In the genomic region with DNA sequence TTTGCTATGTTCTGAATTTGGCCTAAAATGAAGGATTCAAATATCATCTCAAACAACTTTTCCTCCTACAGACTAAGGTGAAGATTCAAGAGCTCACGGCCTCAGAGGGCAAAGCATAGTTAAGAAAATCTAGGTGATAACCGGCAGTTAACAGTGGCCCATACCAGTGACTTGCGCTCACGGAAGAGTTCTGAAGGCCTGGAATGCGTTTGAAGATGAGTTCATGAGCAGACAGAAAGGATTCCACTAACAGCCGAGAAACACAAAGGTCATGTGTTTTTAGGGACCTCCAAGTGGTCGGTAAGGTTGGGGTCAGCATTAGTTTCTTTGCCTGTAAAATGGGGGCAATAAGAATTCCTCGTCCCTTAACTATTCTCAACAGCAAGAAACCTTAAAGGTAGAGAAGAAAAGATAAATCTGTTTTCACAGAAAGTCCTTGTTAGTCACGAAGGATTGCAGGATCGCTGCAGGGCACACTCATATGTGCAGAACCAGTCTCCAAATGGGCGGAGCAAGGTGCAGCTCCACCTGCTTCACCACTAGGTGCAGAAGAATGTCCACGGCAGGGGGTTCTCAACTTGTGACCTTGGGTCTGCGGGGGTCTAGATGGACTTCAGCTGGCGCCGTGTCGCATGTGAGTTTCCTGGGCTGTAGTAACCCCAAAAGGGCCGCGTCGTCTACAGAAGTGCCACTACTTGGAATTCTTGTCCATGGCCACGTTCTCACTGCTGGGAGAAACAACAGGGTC, we compare ENCODE assay signal across 8 cellular contexts. TPM values are rescaled to one million over a fixed set of nuclear protein-coding genes. Genes with fewer than 3 reads are reported as not detected.
DNase-seq lines count a peak whose midpoint lies in the region; ATAC-seq and TF ChIP-seq lines count a peak whose summit lies in the region.

No MANE protein-coding gene starts in this region.

- peak overlapping the region; percentile 85 for H2AFZ ChIP-seq in SU-DHL-6 (ENCODE audit: low read depth, low read length, severe bottlenecking)

- TF ChIP-seq RAD21 in liver (IDR thresholded peaks at IDR 0.05): no peak

- peaks cover 3 to 31% (median 17%) of the 10 kb centered on the region in 4 donors for H3K4me1 ChIP-seq in liver (ENCODE audit: control insufficient read depth in 4 of 4, insufficient read depth in 4 of 4, low read length in 3 of 4)

- peak; percentile 40 for DNase-seq in NK-92 treated with Interleukin-12 subunit alpha and Interleukin-12 subunit beta, amount 100 ng/mL, for 24 hours (lab: John Stamatoyannopoulos, UW)
- DNase-seq in NK-92 (lab: John Stamatoyannopoulos, UW; ENCODE audit: unreplicated experiment) (no peak), brain microvascular endothelial cell (no peak), HCEC 1CT (no peak)
- peak; percentile 16 to 17 for DNase-seq in stimulated activated CD8-positive, alpha-beta memory T cell treated with anti-CD3 and anti-CD28 coated beads, Interleukin-2, amount 100 ng/mL, for 48 hours (ENCODE audit: low read depth in 2 of 2)

- no peaks in the 10 kb centered on the region for H4K20me1 ChIP-seq in SU-DHL-6 (ENCODE audit: low read depth, low read length)

- H3K36me3 ChIP-seq in SU-DHL-6 (ENCODE audit: low read length) (no peaks in the 10 kb centered on the region), brain microvascular endothelial cell (replicated peaks) (no peaks in the 10 kb centered on the region), liver (ENCODE audit: control insufficient read depth in 4 of 4, insufficient read depth in 3 of 4, low read depth in 1 of 4, low read length in 3 of 4) (no peaks in the 10 kb centered on the region)

- H3K4me2 ChIP-seq in SU-DHL-6 (ENCODE audit: low read depth, low read length, poor library complexity, severe bottlenecking): peak overlapping the region; percentile 72

- H3K4me3 ChIP-seq in SU-DHL-6 (ENCODE audit: insufficient read depth, low read length, poor library complexity, severe bottlenecking): peak overlapping the region; percentile 78
- H3K4me3 ChIP-seq in brain microvascular endothelial cell (ENCODE audit: low read depth, low read length): peak overlapping the region; percentile 86
- peak overlapping the region; percentile 53 to 100 (median 87) for H3K4me3 ChIP-seq in liver (ENCODE audit: low read depth in 1 of 3, low read length in 3 of 3)

- in situ Hi-C loops in brain microvascular endothelial cell (cut with HindIII; ENCODE audit: low pct_ligation_motif_present, low sequenced_read_pairs): no loop called here

- TF ChIP-seq CTCF in SU-DHL-6 (IDR thresholded peaks at IDR 0.05; ENCODE audit: insufficient read depth, low read length, poor library complexity, severe bottlenecking) (no peak), brain microvascular endothelial cell (IDR thresholded peaks at IDR 0.05; ENCODE audit: low read depth, low read length, missing control alignments) (peak; percentile 36), liver (IDR thresholded peaks at IDR 0.05; ENCODE audit: low read depth, low read length, missing input control) (peak; percentile 30)

- H3K79me2 ChIP-seq in SU-DHL-6 (ENCODE audit: insufficient read depth, low read length): peaks cover 41% of the 10 kb centered on the region

- H3F3A ChIP-seq in SU-DHL-6 (ENCODE audit: insufficient read depth): no peaks in the 10 kb centered on the region

- H3K27me3 ChIP-seq in SU-DHL-6 (ENCODE audit: low read length) (no peaks in the 10 kb centered on the region), brain microvascular endothelial cell (replicated peaks) (no peaks in the 10 kb centered on the region), liver (ENCODE audit: control insufficient read depth in 4 of 4, insufficient read depth in 4 of 4, low read length in 3 of 4) (no peaks in the 10 kb centered on the region)

- H3K9me2 ChIP-seq in SU-DHL-6 (replicated peaks; ENCODE audit: insufficient read depth, low read length): no peaks in the 10 kb centered on the region

- WGBS in liver: 37% methylated on average over 20 of the region's 20 CpGs

- H3K9me3 ChIP-seq in SU-DHL-6 (ENCODE audit: insufficient read depth, low read length) (no peaks in the 10 kb centered on the region), liver (ENCODE audit: control insufficient read depth in 4 of 4, low read length in 3 of 4) (no peaks in the 10 kb centered on the region)

- peak; percentile 8 for ATAC-seq in HG03064 (IDR thresholded peaks at IDR 0.05; ENCODE audit: low read depth, unreplicated experiment)

- peak overlapping the region; percentile 21; the same call in 1 of the 2 replicates for H3K27ac ChIP-seq in SU-DHL-6 (ENCODE audit: low read depth, low read length)
- peak overlapping the region; percentile 39 for H3K27ac ChIP-seq in brain microvascular endothelial cell
- H3K27ac ChIP-seq in liver (ENCODE audit: low read depth in 1 of 2, low read length in 2 of 2): peak overlapping the region; percentile 62 to 65

- H3K9ac ChIP-seq in SU-DHL-6 (ENCODE audit: low read length): peak overlapping the region; percentile 63
- H3K9ac ChIP-seq in liver (ENCODE audit: low read depth in 1 of 2, low read length in 2 of 2): peak overlapping the region; percentile 51 to 96

TF ChIP-seq in liver, 16 proteins besides CTCF, POLR2A, EP300 and RAD21:
- TF ChIP-seq, protein P1, sequence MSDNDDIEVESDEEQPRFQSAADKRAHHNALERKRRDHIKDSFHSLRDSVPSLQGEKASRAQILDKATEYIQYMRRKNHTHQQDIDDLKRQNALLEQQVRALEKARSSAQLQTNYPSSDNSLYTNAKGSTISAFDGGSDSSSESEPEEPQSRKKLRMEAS (IDR thresholded peaks at IDR 0.05): no peak
- TF ChIP-seq HNF4G (IDR thresholded peaks at IDR 0.05): no peak
- TF ChIP-seq EGR1 (IDR thresholded peaks at IDR 0.05; ENCODE audit: low read depth in 2 of 2): no peak
- TF ChIP-seq JUND (IDR thresholded peaks at IDR 0.05): no peak
- TF ChIP-seq GABPA (IDR thresholded peaks at IDR 0.05 in 1 of 2, conservative IDR thresholded peaks at IDR 0.05 in 1 of 2): no peak
- no peak for TF ChIP-seq FOXA1 (IDR thresholded peaks at IDR 0.05)
- TF ChIP-seq, protein P2, sequence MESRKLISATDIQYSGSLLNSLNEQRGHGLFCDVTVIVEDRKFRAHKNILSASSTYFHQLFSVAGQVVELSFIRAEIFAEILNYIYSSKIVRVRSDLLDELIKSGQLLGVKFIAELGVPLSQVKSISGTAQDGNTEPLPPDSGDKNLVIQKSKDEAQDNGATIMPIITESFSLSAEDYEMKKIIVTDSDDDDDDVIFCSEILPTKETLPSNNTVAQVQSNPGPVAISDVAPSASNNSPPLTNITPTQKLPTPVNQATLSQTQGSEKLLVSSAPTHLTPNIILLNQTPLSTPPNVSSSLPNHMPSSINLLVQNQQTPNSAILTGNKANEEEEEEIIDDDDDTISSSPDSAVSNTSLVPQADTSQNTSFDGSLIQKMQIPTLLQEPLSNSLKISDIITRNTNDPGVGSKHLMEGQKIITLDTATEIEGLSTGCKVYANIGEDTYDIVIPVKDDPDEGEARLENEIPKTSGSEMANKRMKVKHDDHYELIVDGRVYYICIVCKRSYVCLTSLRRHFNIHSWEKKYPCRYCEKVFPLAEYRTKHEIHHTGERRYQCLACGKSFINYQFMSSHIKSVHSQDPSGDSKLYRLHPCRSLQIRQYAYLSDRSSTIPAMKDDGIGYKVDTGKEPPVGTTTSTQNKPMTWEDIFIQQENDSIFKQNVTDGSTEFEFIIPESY (IDR thresholded peaks at IDR 0.05): no peak
- TF ChIP-seq RXRA (IDR thresholded peaks at IDR 0.05): no peak
- TF ChIP-seq, protein P3, sequence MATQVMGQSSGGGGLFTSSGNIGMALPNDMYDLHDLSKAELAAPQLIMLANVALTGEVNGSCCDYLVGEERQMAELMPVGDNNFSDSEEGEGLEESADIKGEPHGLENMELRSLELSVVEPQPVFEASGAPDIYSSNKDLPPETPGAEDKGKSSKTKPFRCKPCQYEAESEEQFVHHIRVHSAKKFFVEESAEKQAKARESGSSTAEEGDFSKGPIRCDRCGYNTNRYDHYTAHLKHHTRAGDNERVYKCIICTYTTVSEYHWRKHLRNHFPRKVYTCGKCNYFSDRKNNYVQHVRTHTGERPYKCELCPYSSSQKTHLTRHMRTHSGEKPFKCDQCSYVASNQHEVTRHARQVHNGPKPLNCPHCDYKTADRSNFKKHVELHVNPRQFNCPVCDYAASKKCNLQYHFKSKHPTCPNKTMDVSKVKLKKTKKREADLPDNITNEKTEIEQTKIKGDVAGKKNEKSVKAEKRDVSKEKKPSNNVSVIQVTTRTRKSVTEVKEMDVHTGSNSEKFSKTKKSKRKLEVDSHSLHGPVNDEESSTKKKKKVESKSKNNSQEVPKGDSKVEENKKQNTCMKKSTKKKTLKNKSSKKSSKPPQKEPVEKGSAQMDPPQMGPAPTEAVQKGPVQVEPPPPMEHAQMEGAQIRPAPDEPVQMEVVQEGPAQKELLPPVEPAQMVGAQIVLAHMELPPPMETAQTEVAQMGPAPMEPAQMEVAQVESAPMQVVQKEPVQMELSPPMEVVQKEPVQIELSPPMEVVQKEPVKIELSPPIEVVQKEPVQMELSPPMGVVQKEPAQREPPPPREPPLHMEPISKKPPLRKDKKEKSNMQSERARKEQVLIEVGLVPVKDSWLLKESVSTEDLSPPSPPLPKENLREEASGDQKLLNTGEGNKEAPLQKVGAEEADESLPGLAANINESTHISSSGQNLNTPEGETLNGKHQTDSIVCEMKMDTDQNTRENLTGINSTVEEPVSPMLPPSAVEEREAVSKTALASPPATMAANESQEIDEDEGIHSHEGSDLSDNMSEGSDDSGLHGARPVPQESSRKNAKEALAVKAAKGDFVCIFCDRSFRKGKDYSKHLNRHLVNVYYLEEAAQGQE (IDR thresholded peaks at IDR 0.05): no peak
- TF ChIP-seq HNF4A (conservative IDR thresholded peaks at IDR 0.05): no peak
- TF ChIP-seq, protein P4, sequence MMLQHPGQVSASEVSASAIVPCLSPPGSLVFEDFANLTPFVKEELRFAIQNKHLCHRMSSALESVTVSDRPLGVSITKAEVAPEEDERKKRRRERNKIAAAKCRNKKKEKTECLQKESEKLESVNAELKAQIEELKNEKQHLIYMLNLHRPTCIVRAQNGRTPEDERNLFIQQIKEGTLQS (IDR thresholded peaks at IDR 0.05): no peak
- no peak for TF ChIP-seq YY1 (IDR thresholded peaks at IDR 0.05)
- TF ChIP-seq NR2F2 (IDR thresholded peaks at IDR 0.05): no peak

RNA-seq across cellular contexts. Expression of a gene that starts 0.7 kb away (rescaled TPM):
- 10 to 100 TPM in 1 of 2 donors, 1 to 10 TPM in 1; 2.7 to 29.4 TPM for total RNA-seq in liver
- polyA plus RNA-seq in liver: 1 to 10 TPM in 1 of 2 donors, under 1 TPM in 1; 0.88 to 3.5 TPM

Comparison
In these comparisons a context has a peak if more than half of its experiments do, and no peak if none do; other contexts are left out.
1. DNase-seq: peak in NK-92 treated with Interleukin-12 subunit alpha and Interleukin-12 subunit beta, amount 100 ng/mL, for 24 hours (single experiment) and stimulated activated CD8-positive, alpha-beta memory T cell treated with anti-CD3 and anti-CD28 coated beads, Interleukin-2, amount 100 ng/mL, for 48 hours (2 of 2); none in NK-92 (single experiment), brain microvascular endothelial cell (single experiment) and HCEC 1CT (single experiment).
2. Peak in every context shown above with its lines, with median percentiles within 50 percentile points of each other: H3K27ac ChIP-seq and H3K4me3 ChIP-seq.